ENCODE assay signal across 17 cellular contexts in the genomic region with DNA sequence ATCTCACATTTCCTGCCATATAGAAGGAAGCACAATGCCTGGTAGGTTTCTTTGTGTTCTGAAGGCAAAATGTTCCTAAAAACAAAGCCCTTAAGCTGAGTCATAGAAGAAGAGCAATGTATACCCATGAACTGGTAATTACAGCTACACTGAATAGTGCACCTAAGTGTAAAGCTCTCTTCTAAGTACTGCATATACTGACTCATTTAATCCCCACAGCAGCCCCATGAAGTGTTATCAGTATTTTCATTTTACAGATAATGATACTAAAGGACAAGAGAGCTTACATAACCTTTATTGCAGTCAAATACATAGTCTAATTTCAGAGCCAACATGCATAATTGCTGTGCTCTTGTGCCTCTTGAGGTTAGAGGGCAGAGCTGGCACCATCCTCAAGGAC.
DNase-seq lines count a peak whose midpoint lies in the region; ATAC-seq and TF ChIP-seq lines count a peak whose summit lies in the region.
"Had no signal": no experiment of that assay in that cellular context is flagged by ENCODE, and none has a peak within 500 bp of the region (broad histone marks: within the 10 kb centered on the region; RNA-seq: fewer than 3 reads in every experiment).

No MANE protein-coding gene starts in this region.

- intact Hi-C loops in PC-3 (cut with micrococcal nuclease): no loop called here

- H3F3A ChIP-seq in PC-3 (ENCODE audit: low read length, unreplicated experiment): no peaks in the 10 kb centered on the region

- ATAC-seq in PC-3 (peak; percentile 22; the same call in 1 of the 2 replicates), GM21360 (IDR thresholded peaks at IDR 0.05; ENCODE audit: unreplicated experiment) (no peak)
- ATAC-seq: Right ventricle myocardium inferior had no signal

- BruUV-seq in PC-3 (replicated peaks; lab: Mats Ljungman, UMichigan): no TSS peak

- no peak overlapping the region for H2AFZ ChIP-seq in PC-3 (ENCODE audit: low read length)

- POLR2A ChIA-PET in PC-3 (lab: Charles Lee; ENCODE audit: unreplicated experiment): no interaction called here

- peaks cover 13% of the 10 kb centered on the region for H3K4me1 ChIP-seq in PC-3 (ENCODE audit: insufficient read depth, low read length)
- H3K4me1 ChIP-seq: ascending aorta, colonic mucosa, lower lobe of right lung had no signal

- peak; percentile 85 for DNase-seq in DMS153 (lab: John Stamatoyannopoulos, UW)
- DNase-seq in HT1080 (ENCODE audit: low read depth): peak; percentile 4
- no peak for DNase-seq in PC-3
- DNase-seq in glomerular endothelial cell (ENCODE audit: extremely low read depth, low read depth, low spot score): peak; percentile 2
- no peak for DNase-seq in central memory CD4-positive, alpha-beta T cell
- DNase-seq in H4 (ENCODE audit: low spot score): no peak
- DNase-seq: activated effector memory CD4-positive, alpha-beta T cell treated with anti-CD3 and anti-CD28 coated beads, Interleukin-2, amount 50 U/mL, for 16 hours; colonic mucosa; glutamatergic neuron; lower lobe of right lung; NCI-H1930; ovary; stimulated activated CD4-positive, alpha-beta T cell treated with anti-CD3 and anti-CD28 coated beads, Interleukin-4, amount 100 ng/mL, for 24 hours; T-helper 1 cell had no signal

- no peaks in the 10 kb centered on the region for H3K9me3 ChIP-seq in PC-3 (ENCODE audit: low read length)
- H3K9me3 ChIP-seq: ascending aorta, colonic mucosa, lower lobe of right lung, ovary had no signal

- no peaks in the 10 kb centered on the region for H4K20me1 ChIP-seq in PC-3 (ENCODE audit: low read length)

- H3K27me3 ChIP-seq in PC-3 (ENCODE audit: low read length): no peaks in the 10 kb centered on the region
- H3K27me3 ChIP-seq: ascending aorta, colonic mucosa, ovary had no signal

- no peaks in the 10 kb centered on the region for H3K9me2 ChIP-seq in PC-3 (replicated peaks; ENCODE audit: low read length)

- no peaks in the 10 kb centered on the region for H3K36me3 ChIP-seq in PC-3 (ENCODE audit: low read depth, low read length)
- H3K36me3 ChIP-seq: ascending aorta, colonic mucosa, ovary had no signal

- CTCF ChIA-PET in PC-3 (lab: Charles Lee): no interaction called here

- H3K4me3 ChIP-seq in PC-3 (ENCODE audit: low read length): no peak overlapping the region
- H3K4me3 ChIP-seq: ascending aorta, colonic mucosa, lower lobe of right lung, ovary had no signal

- TF ChIP-seq CTCF in PC-3 (conservative IDR thresholded peaks at IDR 0.05; ENCODE audit: low read depth, low read length): no peak

- H3K27ac ChIP-seq in PC-3 (ENCODE audit: low read length): no peak overlapping the region
- H3K27ac ChIP-seq: ascending aorta, colonic mucosa, lower lobe of right lung, ovary had no signal

- H3K79me2 ChIP-seq in PC-3 (ENCODE audit: low read length): no peaks in the 10 kb centered on the region

- no peak overlapping the region for H3K4me2 ChIP-seq in PC-3 (ENCODE audit: low read length)

- no peak overlapping the region for H3K9ac ChIP-seq in PC-3 (ENCODE audit: low read length)

Comparison
In these comparisons a context has a peak if more than half of its experiments do, and no peak if none do; other contexts are left out.
1. DNase-seq: peak in DMS153 (single experiment), HT1080 (single experiment) and glomerular endothelial cell (single experiment); none in PC-3 (single experiment), central memory CD4-positive, alpha-beta T cell (single experiment) and H4 (single experiment).